In the genomic region with DNA sequence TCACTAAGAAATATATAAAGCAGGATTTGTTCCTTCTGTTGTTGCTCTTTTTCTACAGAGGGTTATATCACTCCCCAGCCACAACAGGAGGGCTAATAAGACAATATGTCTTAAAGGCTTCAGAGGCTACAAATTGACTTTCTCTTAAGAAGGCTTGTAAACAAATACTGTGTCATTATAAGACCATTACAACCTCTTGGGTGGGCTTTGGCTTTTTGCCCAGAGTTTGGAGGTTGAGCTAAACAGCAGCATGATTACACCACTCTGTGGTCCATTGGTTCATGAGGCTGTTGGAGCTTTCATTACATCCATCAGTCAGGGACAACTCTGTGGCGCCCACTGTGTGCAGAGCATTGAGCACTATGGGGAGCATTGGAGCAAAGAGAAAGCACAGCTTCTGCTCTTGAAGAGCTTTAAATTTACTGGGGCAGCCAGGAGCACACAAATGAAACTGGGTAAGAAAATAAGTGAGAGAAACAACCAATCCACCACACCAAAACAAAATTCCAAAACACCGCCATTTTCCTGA, we compare ENCODE assay signal across 14 cellular contexts.
"Had no signal": no experiment of that assay in that cellular context is flagged by ENCODE, and none has a peak within 500 bp of the region (broad histone marks: within the 10 kb centered on the region; RNA-seq: fewer than 3 reads in every experiment).

No MANE protein-coding gene starts in this region.

- H3K36me3 Mint-ChIP-seq: type B pancreatic cell had no signal

- H3K4me1 Mint-ChIP-seq: activated CD4-positive, alpha-beta T cell treated with anti-CD3 and anti-CD28 coated beads, Interleukin-2, amount 10 ng/mL, durations not matched to agents 7 days and 5 days; activated naive CD8-positive, alpha-beta T cell treated with anti-CD3 and anti-CD28 coated beads, Interleukin-2, amount 50 U/mL, for 24 hours; neural crest cell had no signal

- H3K27ac Mint-ChIP-seq: activated CD4-positive, alpha-beta T cell treated with anti-CD3 and anti-CD28 coated beads, Interleukin-2, amount 10 ng/mL, durations not matched to agents 7 days and 5 days; activated naive CD8-positive, alpha-beta T cell treated with anti-CD3 and anti-CD28 coated beads, Interleukin-2, amount 50 U/mL, for 24 hours; type B pancreatic cell had no signal

- H3K4me3 Mint-ChIP-seq: activated CD4-positive, alpha-beta T cell treated with anti-CD3 and anti-CD28 coated beads, Interleukin-2, amount 10 ng/mL, durations not matched to agents 7 days and 5 days; activated naive CD8-positive, alpha-beta T cell treated with anti-CD3 and anti-CD28 coated beads, Interleukin-2, amount 50 U/mL, for 24 hours; neural crest cell had no signal

- DNase-seq: activated CD4-positive, alpha-beta T cell treated with anti-CD3 and anti-CD28 coated beads, Interleukin-2, amount 10 ng/mL, durations not matched to agents 7 days and 5 days; activated CD4-positive, CD25-positive, alpha-beta regulatory T cell; activated CD8-positive, alpha-beta memory T cell treated with anti-CD3 and anti-CD28 coated beads for 24 hours; activated naive CD4-positive, alpha-beta T cell treated with Interleukin-2 at 50 U/mL for 16 hours; activated naive CD8-positive, alpha-beta T cell treated with anti-CD3 and anti-CD28 coated beads, Interleukin-2, amount 50 U/mL, for 24 hours; heart left ventricle; islet precursor cell; left ventricle myocardium inferior; mesendoderm; stimulated activated CD4-positive, alpha-beta T cell treated with anti-CD3 and anti-CD28 coated beads, Interleukin-2, amount 100 ng/mL, for 24 hours; stimulated activated naive CD4-positive, alpha-beta T cell had no signal

- H3K27me3 Mint-ChIP-seq: type B pancreatic cell had no signal

- H3K9me3 Mint-ChIP-seq: activated CD4-positive, alpha-beta T cell treated with anti-CD3 and anti-CD28 coated beads, Interleukin-2, amount 10 ng/mL, durations not matched to agents 7 days and 5 days; activated naive CD8-positive, alpha-beta T cell treated with anti-CD3 and anti-CD28 coated beads, Interleukin-2, amount 50 U/mL, for 24 hours had no signal

- ATAC-seq: activated naive CD8-positive, alpha-beta T cell treated with anti-CD3 and anti-CD28 coated beads, Interleukin-2, amount 50 U/mL, for 24 hours; heart left ventricle; sciatic nerve had no signal
